19 cellular contexts compared by ENCODE assay signal in the genomic region with DNA sequence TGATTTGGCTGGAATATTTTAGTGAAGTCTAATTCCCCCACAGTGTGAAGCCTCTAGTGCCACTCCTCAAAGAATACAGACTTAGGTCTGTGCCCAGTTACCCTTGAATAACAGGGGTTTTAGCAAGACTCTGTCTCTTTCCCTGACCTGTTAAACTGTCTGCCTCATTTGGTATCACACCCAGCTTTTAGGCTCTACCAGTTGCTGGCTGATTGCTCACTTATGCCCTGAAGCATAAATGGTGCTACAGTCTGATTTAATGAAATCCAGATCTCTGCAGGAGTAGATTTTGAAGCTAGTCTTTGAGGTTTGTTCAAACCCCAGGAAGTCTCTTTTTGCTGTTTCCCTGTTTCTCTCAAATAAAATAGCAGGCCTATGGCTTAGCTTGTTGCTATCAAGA.
"Had no signal": no experiment of that assay in that cellular context is flagged by ENCODE, and none has a peak within 500 bp of the region (broad histone marks: within the 10 kb centered on the region; RNA-seq: fewer than 3 reads in every experiment).

No MANE protein-coding gene starts in this region.

- H3K4me1 Mint-ChIP-seq: activated CD8-positive, alpha-beta memory T cell treated with anti-CD3 and anti-CD28 coated beads, Interleukin-2, amount 10 ng/mL, durations not matched to agents 7 days and 5 days; immature natural killer cell; naive thymus-derived CD8-positive, alpha-beta T cell had no signal

- ATAC-seq: activated CD4-positive, CD25-positive, alpha-beta regulatory T cell treated with anti-CD3 and anti-CD28 coated beads, Interleukin-2, amount 50 U/mL, for 24 hours; activated CD8-positive, alpha-beta memory T cell treated with anti-CD3 and anti-CD28 coated beads, Interleukin-2, amount 10 ng/mL, durations not matched to agents 7 days and 5 days; activated naive CD4-positive, alpha-beta T cell treated with anti-CD3 and anti-CD28 coated beads, Interleukin-2, amount 50 U/mL, for 72 hours; activated T-cell treated with anti-CD3 and anti-CD28 coated beads, Interleukin-2, amount 50 U/mL, for 4 hours; left cardiac atrium; naive thymus-derived CD8-positive, alpha-beta T cell; psoas muscle; sciatic nerve had no signal

- H3K4me3 Mint-ChIP-seq: activated CD8-positive, alpha-beta memory T cell treated with anti-CD3 and anti-CD28 coated beads, Interleukin-2, amount 10 ng/mL, durations not matched to agents 7 days and 5 days; activated T-cell treated with anti-CD3 and anti-CD28 coated beads, Interleukin-2, amount 50 U/mL, for 4 hours; immature natural killer cell; naive thymus-derived CD8-positive, alpha-beta T cell had no signal

- DNase-seq: activated CD8-positive, alpha-beta memory T cell treated with anti-CD3 and anti-CD28 coated beads, Interleukin-2, amount 10 ng/mL, durations not matched to agents 7 days and 5 days; activated effector memory CD4-positive, alpha-beta T cell treated with anti-CD3 and anti-CD28 coated beads, Interleukin-2, amount 50 U/mL, for 16 hours; activated T-cell treated with anti-CD3 and anti-CD28 coated beads, Interleukin-2, amount 50 U/mL, for 4 hours; anterior cingulate cortex; immature natural killer cell; left cardiac atrium; naive thymus-derived CD8-positive, alpha-beta T cell; nucleus accumbens; psoas muscle; spleen; stimulated activated CD4-positive, alpha-beta T cell treated with anti-CD3 and anti-CD28 coated beads, Interleukin-2, amount 100 ng/mL, for 24 hours; stimulated activated naive CD4-positive, alpha-beta T cell; substantia nigra; SW 1271; transverse colon had no signal

- H3K36me3 Mint-ChIP-seq: activated CD8-positive, alpha-beta memory T cell treated with anti-CD3 and anti-CD28 coated beads, Interleukin-2, amount 10 ng/mL, durations not matched to agents 7 days and 5 days had no signal

- H3K27me3 Mint-ChIP-seq: activated CD8-positive, alpha-beta memory T cell treated with anti-CD3 and anti-CD28 coated beads, Interleukin-2, amount 10 ng/mL, durations not matched to agents 7 days and 5 days had no signal

- H3K27ac Mint-ChIP-seq: activated CD8-positive, alpha-beta memory T cell treated with anti-CD3 and anti-CD28 coated beads, Interleukin-2, amount 10 ng/mL, durations not matched to agents 7 days and 5 days; activated naive CD4-positive, alpha-beta T cell treated with anti-CD3 and anti-CD28 coated beads, Interleukin-2, amount 50 U/mL, for 72 hours; immature natural killer cell; naive thymus-derived CD8-positive, alpha-beta T cell had no signal

- H3K4me3 ChIP-seq: lung, psoas muscle, spleen, transverse colon had no signal
